23 cellular contexts compared by ENCODE assay signal in genomic region chr3:54608041-54608440, GRCh38.
"Had no signal": no experiment of that assay in that cellular context is flagged by ENCODE, and none has a peak within 500 bp of the region (broad histone marks: within the 10 kb centered on the region; RNA-seq: fewer than 3 reads in every experiment).

No MANE protein-coding gene starts in this region.

- H3K9me3 ChIP-seq: colonic mucosa, esophagus squamous epithelium, gastrocnemius medialis had no signal

- DNase-seq: colonic mucosa; cortex of kidney; dermis blood vessel endothelial cell; dorsolateral prefrontal cortex; effector CD4-positive, alpha-beta T cell; effector CD8-positive, alpha-beta T cell; effector memory CD4-positive, alpha-beta T cell; effector memory CD8-positive, alpha-beta T cell; endodermal cell; erythroblast; esophagus squamous epithelium; foreskin fibroblast; foreskin keratinocyte; foreskin melanocyte; gastrocnemius medialis; glutamatergic neuron; head of caudate nucleus; heart left ventricle; heart right ventricle had no signal

- H3K4me3 ChIP-seq: colonic mucosa, coronary artery, dorsolateral prefrontal cortex, esophagus muscularis mucosa, esophagus squamous epithelium, gastrocnemius medialis, gastroesophageal sphincter, heart left ventricle, heart right ventricle had no signal

- H3K27ac ChIP-seq: colonic mucosa, coronary artery, dorsolateral prefrontal cortex, epithelial cell of prostate, esophagus muscularis mucosa, esophagus squamous epithelium, foreskin keratinocyte, gastrocnemius medialis, gastroesophageal sphincter, heart left ventricle, heart right ventricle had no signal

- H3K36me3 ChIP-seq: colonic mucosa, esophagus muscularis mucosa, esophagus squamous epithelium, gastrocnemius medialis, gastroesophageal sphincter, heart left ventricle, heart right ventricle had no signal

- H3K4me1 ChIP-seq: colonic mucosa, esophagus squamous epithelium, foreskin keratinocyte, heart left ventricle had no signal
